In genomic region chr11:11882539-11882938, GRCh38 we compare ENCODE assay signal across 17 cellular contexts.
"Had no signal": no experiment of that assay in that cellular context is flagged by ENCODE, and none has a peak within 500 bp of the region (broad histone marks: within the 10 kb centered on the region; RNA-seq: fewer than 3 reads in every experiment).

No MANE protein-coding gene starts in this region.

- H3K4me3 ChIP-seq: coronary artery, heart right ventricle, tibial artery, vagina had no signal

- H3K27me3 Mint-ChIP-seq: activated CD4-positive, alpha-beta memory T cell treated with anti-CD3 and anti-CD28 coated beads, Interleukin-2, amount 10 ng/mL, durations not matched to agents 7 days and 5 days; activated naive CD8-positive, alpha-beta T cell treated with anti-CD3 and anti-CD28 coated beads, Interleukin-2, amount 10 ng/mL, durations not matched to agents 7 days and 5 days; brain had no signal

- H3K79me2 ChIP-seq: parathyroid adenoma had no signal

- H2AFZ ChIP-seq: parathyroid adenoma had no signal

- H3K9ac ChIP-seq: parathyroid adenoma had no signal

- H3K4me1 ChIP-seq: parathyroid adenoma had no signal

- H3K9me3 Mint-ChIP-seq: activated CD4-positive, alpha-beta memory T cell treated with anti-CD3 and anti-CD28 coated beads, Interleukin-2, amount 10 ng/mL, durations not matched to agents 7 days and 5 days had no signal

- DNase-seq: activated CD4-positive, alpha-beta memory T cell treated with anti-CD3 and anti-CD28 coated beads, Interleukin-2, amount 10 ng/mL, durations not matched to agents 7 days and 5 days; activated gamma-delta T cell treated with Interleukin-2 at 50 U/mL for 16 hours; activated naive CD8-positive, alpha-beta T cell treated with anti-CD3 and anti-CD28 coated beads, Interleukin-2, amount 10 ng/mL, durations not matched to agents 7 days and 5 days; activated T-cell treated with anti-CD3 and anti-CD28 coated beads, Interleukin-2, amount 50 U/mL, for 72 hours; central memory CD4-positive, alpha-beta T cell; effector memory CD4-positive, alpha-beta T cell; foreskin melanocyte; heart right ventricle; mammary epithelial cell; stimulated activated CD4-positive, alpha-beta T cell treated with anti-CD3 and anti-CD28 coated beads, Interleukin-1b, Interleukin-23, amount 100 ng/mL, for 48 hours; tibial artery; WERI-Rb-1 had no signal

- ATAC-seq: activated T-cell treated with anti-CD3 and anti-CD28 coated beads, Interleukin-2, amount 50 U/mL, for 72 hours; heart right ventricle had no signal

- H3K4me3 Mint-ChIP-seq: activated CD4-positive, alpha-beta memory T cell treated with anti-CD3 and anti-CD28 coated beads, Interleukin-2, amount 10 ng/mL, durations not matched to agents 7 days and 5 days; activated naive CD8-positive, alpha-beta T cell treated with anti-CD3 and anti-CD28 coated beads, Interleukin-2, amount 10 ng/mL, durations not matched to agents 7 days and 5 days; activated T-cell treated with anti-CD3 and anti-CD28 coated beads, Interleukin-2, amount 50 U/mL, for 72 hours; brain had no signal

- H3K27ac Mint-ChIP-seq: activated CD4-positive, alpha-beta memory T cell treated with anti-CD3 and anti-CD28 coated beads, Interleukin-2, amount 10 ng/mL, durations not matched to agents 7 days and 5 days; activated naive CD8-positive, alpha-beta T cell treated with anti-CD3 and anti-CD28 coated beads, Interleukin-2, amount 10 ng/mL, durations not matched to agents 7 days and 5 days; activated T-cell treated with anti-CD3 and anti-CD28 coated beads, Interleukin-2, amount 50 U/mL, for 72 hours had no signal

- H3K27me3 ChIP-seq: heart right ventricle, tibial artery, vagina had no signal

- H3K9me3 ChIP-seq: heart right ventricle, tibial artery, vagina had no signal

- H3K27ac ChIP-seq: coronary artery, epithelial cell of prostate, heart right ventricle, parathyroid adenoma, tibial artery, vagina, WERI-Rb-1 had no signal
